ENCODE assay signal across 8 cellular contexts in genomic region chr15:43826508-43827286, GRCh38. TPM values are rescaled to one million over a fixed set of nuclear protein-coding genes. Genes with fewer than 3 reads are reported as not detected.
DNase-seq lines count a peak whose midpoint lies in the region; ATAC-seq, FAIRE-seq and TF ChIP-seq lines count a peak whose summit lies in the region.
"Not testable (repeated sequence)": the region's sequence is repeated elsewhere in the genome, so short reads cannot be mapped to it uniquely, and the experiment has no call there.

TSS of gene WDR76 (plus strand) at chr15:43827002. CDS start at chr15:43827033, 31 bp downstream.

- ATAC-seq in GM21447 (IDR thresholded peaks at IDR 0.05; ENCODE audit: unreplicated experiment), result peak; percentile 60

- H3K79me2 ChIP-seq in endothelial cell of umbilical vein (ENCODE audit: control insufficient read depth, insufficient read depth, low read length), result peaks cover 53% of the 10 kb centered on the region

- H4K20me1 ChIP-seq in endothelial cell of umbilical vein (replicated peaks; ENCODE audit: control insufficient read depth, extremely low read depth, insufficient read depth, low read length), result not testable (repeated sequence)

- H3K36me3 ChIP-seq in endothelial cell of umbilical vein (ENCODE audit: control insufficient read depth in 2 of 2, extremely low read depth in 1 of 2, insufficient read depth in 2 of 2, low read length in 2 of 2), result not testable (repeated sequence)

- CTCF ChIA-PET in endothelial cell of umbilical vein (lab: Charles Lee), result interaction anchor here (2.0 kb wide), 1 partner anchor 11 kb away, joined by 9 read pairs; no protein-coding TSS in a partner anchor

- H3K9me1 ChIP-seq in endothelial cell of umbilical vein (replicated peaks; ENCODE audit: control insufficient read depth, extremely low read depth, insufficient read depth, low read length), result not testable (repeated sequence)

- intact Hi-C loops in endothelial cell of umbilical vein (cut with micrococcal nuclease), result not testable (repeated sequence)

- peak within 1 kb of the TSS; percentile 93 for H3K4me2 ChIP-seq in endothelial cell of umbilical vein (ENCODE audit: insufficient read depth, low read length)

- TF ChIP-seq POLR2A in endothelial cell of umbilical vein (IDR thresholded peaks at IDR 0.05; ENCODE audit: low read depth, low read length), result not testable (repeated sequence)

- not testable (repeated sequence) for BruUV-seq in endothelial cell of umbilical vein (replicated peaks; lab: Mats Ljungman, UMichigan)

- peaks cover 21% of the 10 kb centered on the region for H3K4me1 ChIP-seq in endothelial cell of umbilical vein (ENCODE audit: control insufficient read depth, extremely low read depth, insufficient read depth, low read length)

- DNase-seq in CMK (ENCODE audit: low read depth) (peak; percentile 68), OCI-M1 (lab: John Stamatoyannopoulos, UW) (peak; percentile 95), endothelial cell of umbilical vein (ENCODE audit: low read depth, low spot score) (peak; percentile 83), mesenteric fat pad (ENCODE audit: low spot score) (peak; percentile 94)
- peak; percentile 79 for DNase-seq in Jurkat, Clone E6-1 (ENCODE audit: low read depth, low spot score)
- DNase-seq in activated CD8-positive, alpha-beta memory T cell treated with anti-CD3 and anti-CD28 coated beads, Interleukin-2, amount 50 U/mL, for 48 hours, result peak; percentile 91
- DNase-seq in stimulated activated CD8-positive, alpha-beta memory T cell treated with anti-CD3 and anti-CD28 coated beads, Interleukin-12 subunit alpha, Interleukin-12 subunit beta, amount 100 ng/mL, for 24 hours (ENCODE audit: extremely low read depth), result peak; percentile 49

- dilution Hi-C loops in endothelial cell of umbilical vein (cut with MboI; ENCODE audit: extremely low pct_ligation_motif_present, low sequenced_read_pairs), result not testable (repeated sequence)

- peak within 1 kb of the TSS; percentile 83 for H3K4me3 ChIP-seq in Jurkat, Clone E6-1 (ENCODE audit: low read length)
- H3K4me3 ChIP-seq in endothelial cell of umbilical vein (replicated peaks in 1 of 3; ENCODE audit: insufficient read depth in 1 of 3, low read depth in 1 of 3, low read length in 3 of 3), result peak within 1 kb of the TSS; percentile 57 to 88 (median 82)

- POLR2A ChIA-PET in endothelial cell of umbilical vein (lab: Charles Lee), result not testable (repeated sequence)

- peak within 1 kb of the TSS; percentile 93 for H2AFZ ChIP-seq in endothelial cell of umbilical vein (ENCODE audit: low read depth, low read length)

- H3K27me3 ChIP-seq in endothelial cell of umbilical vein (ENCODE audit: control insufficient read depth in 2 of 2, insufficient read depth in 2 of 2, low read length in 2 of 2), result not testable (repeated sequence)

- H3K9me3 ChIP-seq in endothelial cell of umbilical vein (replicated peaks; ENCODE audit: control insufficient read depth, insufficient read depth, low read length), result not testable (repeated sequence)

- H3K9ac ChIP-seq in endothelial cell of umbilical vein (replicated peaks; ENCODE audit: extremely low read depth, insufficient read depth, low read length), result peak within 1 kb of the TSS; percentile 83

- peak within 1 kb of the TSS; percentile 54 for H3K27ac ChIP-seq in endothelial cell of umbilical vein (ENCODE audit: insufficient read depth, low read depth, low read length)

- TF ChIP-seq CTCF in endothelial cell of umbilical vein (IDR thresholded peaks at IDR 0.05; ENCODE audit: extremely low read depth in 1 of 2, insufficient read depth in 1 of 2, low read depth in 1 of 2, low read length in 2 of 2), result not testable (repeated sequence)

- FAIRE-seq in endothelial cell of umbilical vein (lab: Jason Lieb, UNC), result peak; percentile 69

TF ChIP-seq in endothelial cell of umbilical vein, 7 proteins besides CTCF, POLR2A, EP300 and RAD21:
- TF ChIP-seq POLR2AphosphoS5 (IDR thresholded peaks at IDR 0.05; ENCODE audit: insufficient read depth, low read depth, low read length), result peak; percentile 59

RNA-seq across cellular contexts. Expression of gene WDR76, which starts in this region (rescaled TPM):
- polyA plus RNA-seq in Jurkat, Clone E6-1 (2012; ENCODE audit: insufficient read depth, insufficient read length), result 57.1 TPM
- total RNA-seq in endothelial cell of umbilical vein (22.1 and 25.2 TPM in 2 replicates), mesenteric fat pad (2.2 TPM)
- polyA plus RNA-seq in endothelial cell of umbilical vein, result 3.1 and 3.3 TPM in 2 replicates
- 6.1 and 6.5 TPM in 2 replicates for polyA plus RNA-seq in endothelial cell of umbilical vein (2011; cell fraction: cytosol; rRNA removed)
- polyA plus RNA-seq in endothelial cell of umbilical vein (2011; cell fraction: nucleus; rRNA removed), result 7.1 and 10.4 TPM in 2 replicates
- polyA plus RNA-seq in endothelial cell of umbilical vein (2012), result 6.7 and 11.2 TPM in 2 replicates
- polyA minus RNA-seq in endothelial cell of umbilical vein, result 9.0 and 12.0 TPM in 2 replicates
- 29.1 TPM for polyA minus RNA-seq in endothelial cell of umbilical vein (2011; cell fraction: cytosol; rRNA and poly(A)+ RNA removed)
- 5.4 and 8.7 TPM in 2 replicates for polyA minus RNA-seq in endothelial cell of umbilical vein (2011; cell fraction: nucleus; rRNA and poly(A)+ RNA removed)

Comparison
In these comparisons a context has a peak if more than half of its experiments do, and no peak if none do; other contexts are left out.
1. Peak in every context shown above with its lines: DNase-seq, ATAC-seq, H3K4me3 ChIP-seq and H3K27ac ChIP-seq.